ENCODE assay signal across 10 cellular contexts in the genomic region with DNA sequence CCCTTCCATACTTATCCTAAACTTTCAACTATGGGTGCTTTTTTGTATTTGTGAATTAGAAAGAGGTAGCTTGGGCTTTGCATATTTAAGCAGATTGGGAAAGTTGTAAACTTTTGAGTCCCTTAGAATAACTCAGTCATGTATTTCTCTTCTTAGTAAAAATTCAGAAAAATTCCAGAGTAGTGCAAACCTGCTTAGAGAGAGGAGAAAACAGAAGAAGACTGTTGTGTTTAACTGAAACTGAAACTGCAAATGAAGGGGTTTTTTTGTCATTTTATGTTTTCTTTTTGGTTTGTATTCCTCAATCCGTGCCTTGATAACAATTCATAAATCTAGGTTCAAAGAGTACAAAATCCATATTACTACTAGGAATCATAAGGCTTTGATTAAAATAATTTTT. TPM values are rescaled to one million over a fixed set of nuclear protein-coding genes. Genes with fewer than 3 reads are reported as not detected.
DNase-seq lines count a peak whose midpoint lies in the region; ATAC-seq and TF ChIP-seq lines count a peak whose summit lies in the region.
"Had no signal": no experiment of that assay in that cellular context is flagged by ENCODE, and none has a peak within 500 bp of the region (broad histone marks: within the 10 kb centered on the region; RNA-seq: fewer than 3 reads in every experiment).

No MANE protein-coding gene starts in this region.

- H3K9me3 Mint-ChIP-seq in CD4-positive, alpha-beta T cell, result no peaks in the 10 kb centered on the region
- H3K9me3 Mint-ChIP-seq in activated naive CD4-positive, alpha-beta T cell treated with anti-CD3 and anti-CD28 coated beads, Interleukin-2, amount 50 U/mL, for 72 hours, result no peaks in the 10 kb centered on the region

- no peak for DNase-seq in CD4-positive, alpha-beta T cell
- DNase-seq in activated naive CD4-positive, alpha-beta T cell treated with anti-CD3 and anti-CD28 coated beads, Interleukin-2, amount 50 U/mL, for 72 hours (ENCODE audit: low spot score in 2 of 2), result no peak
- DNase-seq in osteoblast (ENCODE audit: insufficient read length, low spot score, missing footprints), result no peak
- no peak for DNase-seq in cerebellum (ENCODE audit: low spot score)
- DNase-seq in LoVo (ENCODE audit: low spot score), result no peak
- DNase-seq: activated gamma-delta T cell, NCI-H345 had no signal

- H3K9me3 ChIP-seq in CD4-positive, alpha-beta T cell (ENCODE audit: control insufficient read depth, low read length), result no peaks in the 10 kb centered on the region
- H3K9me3 ChIP-seq in osteoblast (ENCODE audit: low read depth, low read length), result no peaks in the 10 kb centered on the region

- no peaks in the 10 kb centered on the region for H4K20me1 ChIP-seq in osteoblast (ENCODE audit: insufficient read depth, low read length)

- peaks cover 24% of the 10 kb centered on the region for H3K4me1 Mint-ChIP-seq in CD4-positive, alpha-beta T cell (ENCODE audit: low read depth)

- H3K27ac Mint-ChIP-seq in CD4-positive, alpha-beta T cell, result peak overlapping the region; percentile 60
- peak overlapping the region in 1 of 2 donors; percentile 8 for H3K27ac Mint-ChIP-seq in activated naive CD4-positive, alpha-beta T cell treated with anti-CD3 and anti-CD28 coated beads, Interleukin-2, amount 50 U/mL, for 72 hours

- POLR2A ChIA-PET in CD4-positive, alpha-beta T cell (lab: Charles Lee), result interaction anchor here (0.5 to 1.6 kb wide), 2 partner anchors 60 to 1297 kb away, joined by 3 read pairs; no protein-coding TSS in a partner anchor

- no peaks in the 10 kb centered on the region for H3K79me2 ChIP-seq in osteoblast (ENCODE audit: insufficient read depth, low read length)

- no peak overlapping the region for H2AFZ ChIP-seq in osteoblast (ENCODE audit: low read length)

- no peak for TF ChIP-seq CTCF in CD4-positive, alpha-beta T cell (IDR thresholded peaks at IDR 0.05)
- no peak for TF ChIP-seq CTCF in osteoblast (IDR thresholded peaks at IDR 0.05; ENCODE audit: extremely low read depth, low read depth, low read length)

- H3K4me3 Mint-ChIP-seq in CD4-positive, alpha-beta T cell, result peak overlapping the region; percentile 20

- H3K4me1 ChIP-seq in osteoblast (ENCODE audit: insufficient read depth, low read length), result no peaks in the 10 kb centered on the region

- H3K27me3 Mint-ChIP-seq in CD4-positive, alpha-beta T cell, result no peaks in the 10 kb centered on the region

- no peak overlapping the region for H3K27ac ChIP-seq in CD4-positive, alpha-beta T cell (ENCODE audit: low read depth, low read length)
- no peak overlapping the region for H3K27ac ChIP-seq in osteoblast (ENCODE audit: low read depth, low read length)

- no peaks in the 10 kb centered on the region for H3K36me3 ChIP-seq in osteoblast (ENCODE audit: insufficient read depth, low read length)

- no peak overlapping the region for H3K4me2 ChIP-seq in osteoblast (ENCODE audit: insufficient read depth, low read length)

- H3K36me3 Mint-ChIP-seq in CD4-positive, alpha-beta T cell (ENCODE audit: low read depth), result no peaks in the 10 kb centered on the region
- H3K36me3 Mint-ChIP-seq in activated naive CD4-positive, alpha-beta T cell treated with anti-CD3 and anti-CD28 coated beads, Interleukin-2, amount 50 U/mL, for 72 hours, result peaks cover 30 to 42% of the 10 kb centered on the region in 2 donors

- no peak overlapping the region for H3K4me3 ChIP-seq in osteoblast (ENCODE audit: insufficient read depth, low read length)

- intact Hi-C loops in CD4-positive, alpha-beta T cell (cut with DNase I, micrococcal nuclease), result no loop called here

- peak; percentile 48 for ATAC-seq in CD4-positive, alpha-beta T cell (ENCODE audit: poor library complexity)
- ATAC-seq in GM18907 (IDR thresholded peaks at IDR 0.05; ENCODE audit: unreplicated experiment), result peak; percentile 61
- ATAC-seq in HG02885 (IDR thresholded peaks at IDR 0.05; ENCODE audit: poor library complexity, unreplicated experiment), result peak; percentile 54
- ATAC-seq in activated naive CD4-positive, alpha-beta T cell treated with anti-CD3 and anti-CD28 coated beads, Interleukin-2, amount 50 U/mL, for 72 hours, result peak; percentile 34
- no peak for ATAC-seq in GM19397 (IDR thresholded peaks at IDR 0.05; ENCODE audit: unreplicated experiment)

- CTCF ChIA-PET in CD4-positive, alpha-beta T cell (lab: Charles Lee), result interaction anchor here (0.8 kb wide), 1 partner anchor 253 kb away, joined by 3 read pairs; no protein-coding TSS in a partner anchor

- no peaks in the 10 kb centered on the region for H3K27me3 ChIP-seq in CD4-positive, alpha-beta T cell (ENCODE audit: control insufficient read depth, insufficient read depth, low read length)
- peaks cover 4% of the 10 kb centered on the region for H3K27me3 ChIP-seq in osteoblast (ENCODE audit: insufficient read depth, low read length)

RNA-seq across cellular contexts. Expression of gene CD200, which starts 31.3 kb away (rescaled TPM):
- total RNA-seq in CD4-positive, alpha-beta T cell, result 1 to 10 TPM; 5.2 to 6.9 TPM
- total RNA-seq in activated naive CD4-positive, alpha-beta T cell treated with anti-CD3 and anti-CD28 coated beads, Interleukin-2, amount 50 U/mL, for 72 hours, result 10 to 100 TPM; 34.5 to 63.3 TPM
- 1.5 and 3.3 TPM in 2 replicates for total RNA-seq in osteoblast
- 49.4 TPM for total RNA-seq in cerebellum
